Comparison of ENCODE assay signal across 32 cellular contexts in the genomic region with DNA sequence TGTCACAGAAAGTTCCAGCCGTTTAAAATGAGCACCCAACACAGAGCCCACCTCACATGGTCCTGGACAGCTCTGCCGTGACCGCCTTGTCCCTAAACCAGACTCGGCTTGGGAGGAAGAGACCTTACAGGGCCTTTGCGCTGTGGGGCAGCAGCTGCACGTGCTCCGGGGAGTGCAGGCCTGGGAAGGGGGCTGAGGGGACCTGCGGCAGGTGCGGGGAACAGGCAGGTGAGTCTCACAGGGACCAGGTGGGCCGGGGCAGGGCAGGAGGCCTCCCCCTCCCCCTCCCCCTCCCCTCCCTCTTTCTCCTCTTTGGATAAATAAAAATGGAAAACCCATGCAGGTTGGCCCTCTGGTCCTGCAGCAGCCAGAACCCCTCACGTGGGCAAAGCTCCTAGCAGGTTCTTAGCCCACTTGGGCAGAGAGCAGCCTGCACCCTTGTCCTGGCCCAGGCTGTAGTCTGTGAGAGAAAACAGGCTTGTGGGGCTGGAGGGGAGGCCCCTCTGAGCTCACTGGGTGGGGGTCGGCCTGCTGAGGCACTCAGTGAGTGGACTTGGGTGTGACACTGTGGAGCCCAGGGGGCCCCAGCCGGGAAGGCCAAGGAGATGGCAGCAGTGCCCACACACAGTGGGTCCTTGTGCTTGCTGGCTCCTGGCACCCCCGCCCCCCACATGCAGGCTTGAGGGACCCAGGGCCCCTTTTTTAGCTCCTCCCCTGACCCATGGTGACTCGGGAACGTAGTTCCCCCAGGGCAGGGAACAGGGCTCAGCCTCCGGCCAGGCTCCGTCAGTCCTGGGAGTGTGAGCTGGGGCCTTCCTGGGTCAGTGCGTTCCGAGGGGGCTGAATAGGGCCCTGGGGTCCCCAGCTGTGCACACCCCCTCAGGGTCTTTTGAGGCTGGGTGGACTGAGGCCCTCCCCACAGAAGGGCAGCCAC. TPM values are rescaled to one million over a fixed set of nuclear protein-coding genes. Genes with fewer than 3 reads are reported as not detected.
A peak's percentile ranks its signal among the peaks of the same experiment; 100 is the strongest.
DNase-seq lines count a peak whose midpoint lies in the region; ATAC-seq, FAIRE-seq and TF ChIP-seq lines count a peak whose summit lies in the region.
"Had no signal": no experiment of that assay in that cellular context is flagged by ENCODE, and none has a peak within 500 bp of the region (broad histone marks: within the 10 kb centered on the region; RNA-seq: fewer than 3 reads in every experiment).

No MANE protein-coding gene starts in this region.

- H3K23ac ChIP-seq in H1 (ENCODE audit: insufficient read length): no peak overlapping the region

- H3K27ac Mint-ChIP-seq in stimulated activated naive B cell treated with anti-CD40 and anti-IgM and Interleukin-4, amounts not matched to agents 10 μg/mL and 1 μg/mL and 100 μg/mL, for 72 hours: peak overlapping the region; percentile 69
- H3K27ac Mint-ChIP-seq: endodermal cell; neural progenitor cell; T-helper 1 cell treated with Interleukin-12 subunit alpha and Interleukin-12 subunit beta and Interleukin-4 antibody, amounts not matched to agents 30 μg/mL and 1 μg/mL, for 36 hours had no signal

- 0 out of 2 replicates have a peak overlapping the region, but pooled peaks have one; percentile 48 for H4K8ac ChIP-seq in H1 (ENCODE audit: extremely low read depth, insufficient read depth, low read length)

- H3K4me2 ChIP-seq in HCT116 (ENCODE audit: low read length): no peak overlapping the region
- H3K4me2 ChIP-seq in H1 (ENCODE audit: insufficient read depth in 1 of 2, low read depth in 2 of 2, low read length in 2 of 2): no peak overlapping the region
- H3K4me2 ChIP-seq: neural progenitor cell had no signal

- no peak overlapping the region for H3K4ac ChIP-seq in H1 (replicated peaks; ENCODE audit: insufficient read length, low read depth, low read length)

- TF ChIP-seq POLR2A in HCT116 (IDR thresholded peaks at IDR 0.05; ENCODE audit: borderline replicate concordance, extremely low read depth, insufficient read depth, insufficient read length): no peak
- TF ChIP-seq POLR2A in H1 (IDR thresholded peaks at IDR 0.05; ENCODE audit: control extremely low read depth in 1 of 2, low read depth in 2 of 2, low read length in 2 of 2): no peak

- H3K9me2 ChIP-seq in HCT116 (ENCODE audit: insufficient read depth): no peaks in the 10 kb centered on the region

- POLR2A ChIA-PET in HCT116 (lab: Charles Lee) (no interaction called here), H1 (lab: Charles Lee; ENCODE audit: partially characterized antibody) (interaction anchor here (0.6 to 1.5 kb wide), 2 partner anchors 11 to 16 kb away, joined by 3 read pairs; no protein-coding TSS in a partner anchor)

- TF ChIP-seq EP300 in H1 (IDR thresholded peaks at IDR 0.05; ENCODE audit: borderline replicate concordance in 1 of 2, low read depth in 2 of 2, low read length in 2 of 2): no peak

- H3K4me3 ChIP-seq in HCT116 (replicated peaks in 1 of 2; ENCODE audit: low read depth in 1 of 2, low read length in 2 of 2) (no peak overlapping the region), H1 (ENCODE audit: extremely low read depth in 1 of 4, insufficient read depth in 2 of 4, low read depth in 3 of 4, low read length in 4 of 4) (no peak overlapping the region)
- H3K4me3 ChIP-seq: left lung, neural progenitor cell, tibial artery had no signal

- no peak overlapping the region for H3K14ac ChIP-seq in H1 (ENCODE audit: insufficient read length)

- DNase-seq in NCI-H2171 treated with DMSO at 0.1 percent for 48 hours (lab: John Stamatoyannopoulos, UW) (peak; percentile 64), NCI-H2171 (lab: John Stamatoyannopoulos, UW) (no peak), HCT116 (ENCODE audit: low read depth, low spot score) (no peak), H1 (ENCODE audit: low read depth in 1 of 2, low spot score in 2 of 2) (no peak), medulla oblongata (ENCODE audit: extremely low spot score) (no peak), DMS153 (lab: John Stamatoyannopoulos, UW) (no peak)
- DNase-seq in stimulated activated naive B cell treated with anti-CD40 and anti-IgM and Interleukin-4, amounts not matched to agents 10 μg/mL and 1 μg/mL and 100 μg/mL, for 72 hours: no peak
- DNase-seq: activated CD4-positive, alpha-beta T cell treated with anti-CD3 and anti-CD28 coated beads, Interleukin-2, amount 50 U/mL, for 1 hour; activated CD4-positive, CD25-positive, alpha-beta regulatory T cell; activated gamma-delta T cell; activated T-cell treated with anti-CD3 and anti-CD28 coated beads, Interleukin-2, amount 50 U/mL, for 4 hours; C1 segment of cervical spinal cord; central memory CD4-positive, alpha-beta T cell; DMS79; GDM1; IMR-90; NCI-H146; NCI-H510A; posterior cingulate gyrus; RPMI8226; stimulated activated CD8-positive, alpha-beta memory T cell treated with anti-CD3 and anti-CD28 coated beads, Interleukin-4, amount 100 ng/mL, for 48 hours; tibial artery had no signal

- no peak overlapping the region for H3K4me3 Mint-ChIP-seq in stimulated activated naive B cell treated with anti-CD40 and anti-IgM and Interleukin-4, amounts not matched to agents 10 μg/mL and 1 μg/mL and 100 μg/mL, for 72 hours
- H3K4me3 Mint-ChIP-seq: activated T-cell treated with anti-CD3 and anti-CD28 coated beads, Interleukin-2, amount 50 U/mL, for 4 hours; endodermal cell; neural progenitor cell; T-helper 1 cell treated with Interleukin-12 subunit alpha and Interleukin-12 subunit beta and Interleukin-4 antibody, amounts not matched to agents 30 μg/mL and 1 μg/mL, for 36 hours had no signal

- H3K18ac ChIP-seq in H1 (ENCODE audit: extremely low read depth, low read length): no peak overlapping the region

- no peak overlapping the region for H2BK12ac ChIP-seq in H1 (ENCODE audit: low read depth, low read length)

- ATAC-seq in HCT116 (peak; percentile 23; the same call in 1 of the 2 replicates), HG02870 (IDR thresholded peaks at IDR 0.05; ENCODE audit: unreplicated experiment) (no peak)
- no peak for ATAC-seq in stimulated activated naive B cell treated with anti-CD40 and anti-IgM and Interleukin-4, amounts not matched to agents 10 μg/mL and 1 μg/mL and 100 μg/mL, for 72 hours (replicated peaks)
- ATAC-seq: left lung had no signal

- no peak overlapping the region for H2AK5ac ChIP-seq in H1 (ENCODE audit: low read depth, low read length)

- CTCF ChIA-PET in HCT116 (lab: Charles Lee) (no interaction called here), H1 (lab: Charles Lee; ENCODE audit: partially characterized antibody) (interaction anchor here (0.7 to 1.2 kb wide), 7 partner anchors 9 to 263 kb away, joined by 3 to 4 read pairs (median 3); no protein-coding TSS in a partner anchor)

- H3K27me3 ChIP-seq in HCT116 (ENCODE audit: insufficient read depth, low read length) (no peaks in the 10 kb centered on the region), H1 (replicated peaks in 1 of 4; ENCODE audit: control insufficient read depth in 3 of 4, extremely low read depth in 1 of 4, insufficient read depth in 3 of 4, low read length in 3 of 4) (no peaks in the 10 kb centered on the region)
- H3K27me3 ChIP-seq: left lung, neural progenitor cell, tibial artery had no signal

- no peaks in the 10 kb centered on the region for H3K79me1 ChIP-seq in H1 (ENCODE audit: low read depth, low read length)

- H4K5ac ChIP-seq in H1 (ENCODE audit: insufficient read length, low read depth, low read length): no peak overlapping the region

- H4K20me1 ChIP-seq in HCT116 (ENCODE audit: insufficient read depth): no peaks in the 10 kb centered on the region
- peaks cover 1 to 2% of the 10 kb centered on the region in 2 experiments for H4K20me1 ChIP-seq in H1 (replicated peaks in 1 of 2; ENCODE audit: control insufficient read depth in 1 of 2, insufficient read depth in 2 of 2, low read length in 2 of 2)

- H3K36me3 Mint-ChIP-seq in stimulated activated naive B cell treated with anti-CD40 and anti-IgM and Interleukin-4, amounts not matched to agents 10 μg/mL and 1 μg/mL and 100 μg/mL, for 72 hours: peaks cover 43 to 47% of the 10 kb centered on the region in 2 donors

- no TSS peak for BruUV-seq in HCT116 (replicated peaks; lab: Mats Ljungman, UMichigan)

- H2AFZ ChIP-seq in HCT116 (ENCODE audit: low read depth, low read length, poor library complexity, severe bottlenecking) (no peak overlapping the region), H1 (ENCODE audit: low read length) (no peak overlapping the region)
- H2AFZ ChIP-seq: neural progenitor cell had no signal

- TF ChIP-seq RAD21 in HCT116 (IDR thresholded peaks at IDR 0.05; ENCODE audit: low read depth): no peak
- no peak for TF ChIP-seq RAD21 in H1 (IDR thresholded peaks at IDR 0.05 in 1 of 2, conservative IDR thresholded peaks at IDR 0.05 in 1 of 2; ENCODE audit: low read depth in 2 of 2, low read length in 2 of 2)

- RAD21 ChIA-PET in HCT116 (lab: Charles Lee; ENCODE audit: low non-redundant PET in 1 of 2, low total read pairs in 2 of 2, uncharacterized antibody in 2 of 2, unreplicated experiment in 2 of 2): no interaction called here

- H3K4me1 ChIP-seq in HCT116 (ENCODE audit: control insufficient read depth in 1 of 2, insufficient read depth in 2 of 2, low read length in 2 of 2) (no peaks in the 10 kb centered on the region), H1 (replicated peaks in 1 of 4; ENCODE audit: control insufficient read depth in 3 of 4, insufficient read depth in 4 of 4, low read length in 3 of 4) (no peaks in the 10 kb centered on the region; a peak in 1 of 7 replicates)
- H3K4me1 ChIP-seq: left lung, neural progenitor cell, tibial artery had no signal

- no peak overlapping the region for H4K91ac ChIP-seq in H1 (replicated peaks; ENCODE audit: insufficient read length, low read length)

- H3K27ac ChIP-seq in HCT116 (ENCODE audit: low read depth, low read length) (no peak overlapping the region), H1 (ENCODE audit: low read depth, low read length) (no peak overlapping the region)
- H3K27ac ChIP-seq: 22Rv1, left lung, neural progenitor cell, tibial artery had no signal

- H2BK120ac ChIP-seq in H1 (replicated peaks; ENCODE audit: low read depth, low read length): no peak overlapping the region

- H3K79me2 ChIP-seq in HCT116 (ENCODE audit: insufficient read depth, low read length) (no peaks in the 10 kb centered on the region), H1 (ENCODE audit: control insufficient read depth in 1 of 2, insufficient read depth in 2 of 2, low read length in 2 of 2) (no peaks in the 10 kb centered on the region)

- H3K23me2 ChIP-seq in H1 (ENCODE audit: low read depth, low read length): no peaks in the 10 kb centered on the region

- no peak overlapping the region for H2BK20ac ChIP-seq in H1 (ENCODE audit: low read length)

- H3K9me3 ChIP-seq in HCT116 (ENCODE audit: control insufficient read depth in 1 of 2, insufficient read depth in 1 of 2, low read depth in 1 of 2, low read length in 2 of 2) (no peaks in the 10 kb centered on the region), H1 (ENCODE audit: insufficient read depth in 2 of 2, low read depth in 1 of 2, low read length in 1 of 2) (no peaks in the 10 kb centered on the region; a peak in 1 of 4 replicates)

- H3K4me1 Mint-ChIP-seq in stimulated activated naive B cell treated with anti-CD40 and anti-IgM and Interleukin-4, amounts not matched to agents 10 μg/mL and 1 μg/mL and 100 μg/mL, for 72 hours: no peaks in the 10 kb centered on the region
- H3K4me1 Mint-ChIP-seq: endodermal cell had no signal

- no peak for TF ChIP-seq CTCF in HCT116 (IDR thresholded peaks at IDR 0.05 in 2 of 3, conservative IDR thresholded peaks at IDR 0.05 in 1 of 3; ENCODE audit: borderline replicate concordance in 1 of 3, insufficient read depth in 1 of 3, low read depth in 2 of 3, low read length in 2 of 3)
- no peak for TF ChIP-seq CTCF in H1 (IDR thresholded peaks at IDR 0.05; ENCODE audit: control extremely low read depth in 1 of 3, insufficient read depth in 1 of 3, low read depth in 1 of 3, low read length in 3 of 3)

- intact Hi-C loops in HCT116 (cut with micrococcal nuclease): no loop called here

- H3K56ac ChIP-seq in H1 (replicated peaks; ENCODE audit: insufficient read length, low read depth, low read length): no peak overlapping the region

- no peaks in the 10 kb centered on the region for H3K27me3 Mint-ChIP-seq in stimulated activated naive B cell treated with anti-CD40 and anti-IgM and Interleukin-4, amounts not matched to agents 10 μg/mL and 1 μg/mL and 100 μg/mL, for 72 hours

- H2BK15ac ChIP-seq in H1 (ENCODE audit: low read length): no peak overlapping the region

- no peak overlapping the region for H2BK5ac ChIP-seq in H1 (ENCODE audit: low read depth, low read length)

- no peak overlapping the region for H3K9ac ChIP-seq in HCT116 (ENCODE audit: low read length)
- no peak overlapping the region for H3K9ac ChIP-seq in H1 (replicated peaks in 1 of 4; ENCODE audit: extremely low read depth in 1 of 4, low read depth in 3 of 4, low read length in 3 of 4)
- H3K9ac ChIP-seq: neural progenitor cell had no signal

- FAIRE-seq in H1 (lab: Jason Lieb, UNC): no peak
- FAIRE-seq: GM18507, H54 had no signal

- 91% methylated on average over 15 of the region's 20 CpGs; no CpG with 5 or more reads in 1 of the 2 experiments for WGBS in H1 (ENCODE audit: extremely low coverage in 1 of 2, insufficient coverage in 1 of 2, insufficient read length in 1 of 2, insufficient replicate concordance in 2 of 2, low coverage in 1 of 2, low lambda C conversion rate in 2 of 2, missing lambda C conversion rate in 1 of 2), 2 experiments

- peaks cover 0 to 3% of the 10 kb centered on the region in 2 donors for H3K9me3 Mint-ChIP-seq in stimulated activated naive B cell treated with anti-CD40 and anti-IgM and Interleukin-4, amounts not matched to agents 10 μg/mL and 1 μg/mL and 100 μg/mL, for 72 hours
- H3K9me3 Mint-ChIP-seq: activated T-cell treated with anti-CD3 and anti-CD28 coated beads, Interleukin-2, amount 50 U/mL, for 4 hours; T-helper 1 cell treated with Interleukin-12 subunit alpha and Interleukin-12 subunit beta and Interleukin-4 antibody, amounts not matched to agents 30 μg/mL and 1 μg/mL, for 36 hours had no signal

- peaks cover 0 to 5% of the 10 kb centered on the region in 2 experiments; a peak in 2 of 4 replicates for H3K36me3 ChIP-seq in HCT116 (ENCODE audit: control insufficient read depth in 1 of 2, insufficient read depth in 2 of 2, low read length in 2 of 2)
- peaks cover 5 to 25% (median 6%) of the 10 kb centered on the region in 4 experiments; a peak in 7 of 8 replicates for H3K36me3 ChIP-seq in H1 (ENCODE audit: control insufficient read depth in 2 of 4, insufficient read depth in 4 of 4, low read length in 3 of 4)
- H3K36me3 ChIP-seq: neural progenitor cell had no signal

RNA-seq across cellular contexts. Expression of gene CACNA1B, which starts 40.0 kb away (rescaled TPM):
- total RNA-seq in HCT116 (2021; ENCODE audit: unreplicated experiment): 1.7 TPM
- polyA plus RNA-seq in HCT116 (2012): 1.2 and 1.3 TPM in 2 replicates
- total RNA-seq in H1 (2021; fragmentation: NEBNext Ultra II Directional; extraction: Animal tissue kit (Norgen Biotek cat#: 25700)): 5.1 and 5.7 TPM in 2 replicates
- 1.5 and 2.6 TPM in 2 replicates for polyA plus RNA-seq in H1 (2011; rRNA removed)
- 1.3 TPM for polyA plus RNA-seq in H1 (2011; cell fraction: cytosol; rRNA removed)
- polyA plus RNA-seq in H1 (2011; cell fraction: nucleus; rRNA removed): 7.9 TPM
- polyA plus RNA-seq in H1 (2012, experiment 1 of 2): 1.6 to 2.3 TPM (median 2.0 TPM) in 4 replicates
- 0.79 TPM for polyA plus RNA-seq in H1 (2012, experiment 2 of 2)
- polyA plus RNA-seq in H1 (2013, experiment 1 of 2): 2.8 TPM
- polyA plus RNA-seq in H1 (2013, experiment 2 of 2): 2.8 TPM
- polyA minus RNA-seq in H1 (2011; rRNA and poly(A)+ RNA removed): 7.0 and 8.0 TPM in 2 replicates
- polyA minus RNA-seq in H1 (2011; cell fraction: cytosol; rRNA and poly(A)+ RNA removed): 2.8 TPM
- 10.6 TPM for polyA minus RNA-seq in H1 (2011; cell fraction: nucleus; rRNA and poly(A)+ RNA removed)
- total RNA-seq: IMR-90, mesenteric fat pad, myocyte had no signal
